22 cellular contexts compared by ENCODE assay signal in the genomic region with DNA sequence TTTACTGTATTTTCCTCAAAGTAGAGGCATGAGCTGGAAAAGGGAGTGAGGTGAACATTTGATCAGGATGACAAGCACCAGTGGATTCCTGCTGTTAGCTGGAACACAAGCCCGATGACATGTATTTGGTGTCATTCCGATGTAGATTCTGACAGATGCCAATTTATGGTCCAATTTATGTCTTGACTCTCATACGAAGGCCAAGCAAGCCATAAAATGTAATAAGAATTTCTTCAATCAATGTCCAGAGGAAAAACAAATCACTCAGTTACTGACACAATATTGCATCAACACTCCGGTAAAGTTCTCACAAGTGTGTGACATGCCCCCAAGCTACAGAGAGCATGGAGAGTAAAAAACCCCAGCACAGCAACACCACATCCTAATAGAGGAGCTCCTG.
"Had no signal": no experiment of that assay in that cellular context is flagged by ENCODE, and none has a peak within 500 bp of the region (broad histone marks: within the 10 kb centered on the region; RNA-seq: fewer than 3 reads in every experiment).

No MANE protein-coding gene starts in this region.

- H3K36me3 ChIP-seq: lower lobe of right lung, prostate gland, right atrium auricular region, tibial artery had no signal

- H3K4me1 Mint-ChIP-seq: naive thymus-derived CD8-positive, alpha-beta T cell; stimulated activated memory B cell treated with anti-CD40 and anti-IgM and Interleukin-4, amounts not matched to agents 10 μg/mL and 1 μg/mL and 100 μg/mL, for 72 hours had no signal

- H3K36me3 Mint-ChIP-seq: naive thymus-derived CD8-positive, alpha-beta T cell; stimulated activated memory B cell treated with anti-CD40 and anti-IgM and Interleukin-4, amounts not matched to agents 10 μg/mL and 1 μg/mL and 100 μg/mL, for 72 hours; type B pancreatic cell had no signal

- H3K4me3 ChIP-seq: lower lobe of right lung, prostate gland, right atrium auricular region, testis, tibial artery had no signal

- FAIRE-seq: keratinocyte had no signal

- H3K4me1 ChIP-seq: lower lobe of right lung, prostate gland, right atrium auricular region, testis, tibial artery had no signal

- H3K27ac ChIP-seq: lower lobe of right lung, prostate gland, right atrium auricular region, testis, tibial artery had no signal

- H3K27me3 Mint-ChIP-seq: stimulated activated memory B cell treated with anti-CD40 and anti-IgM and Interleukin-4, amounts not matched to agents 10 μg/mL and 1 μg/mL and 100 μg/mL, for 72 hours had no signal

- H3K4me3 Mint-ChIP-seq: effector memory CD8-positive, alpha-beta T cell; naive thymus-derived CD8-positive, alpha-beta T cell; neural crest cell; stimulated activated memory B cell treated with anti-CD40 and anti-IgM and Interleukin-4, amounts not matched to agents 10 μg/mL and 1 μg/mL and 100 μg/mL, for 72 hours; type B pancreatic cell had no signal

- H3K27me3 ChIP-seq: right atrium auricular region, testis, tibial artery had no signal

- H3K27ac Mint-ChIP-seq: effector memory CD8-positive, alpha-beta T cell; naive thymus-derived CD8-positive, alpha-beta T cell; stimulated activated memory B cell treated with anti-CD40 and anti-IgM and Interleukin-4, amounts not matched to agents 10 μg/mL and 1 μg/mL and 100 μg/mL, for 72 hours; type B pancreatic cell had no signal

- ATAC-seq: effector memory CD8-positive, alpha-beta T cell; left ventricle myocardium superior; lower lobe of right lung; naive thymus-derived CD8-positive, alpha-beta T cell; sciatic nerve; stimulated activated memory B cell treated with anti-CD40 and anti-IgM and Interleukin-4, amounts not matched to agents 10 μg/mL and 1 μg/mL and 100 μg/mL, for 72 hours; stimulated activated naive CD8-positive, alpha-beta T cell treated with anti-CD3 and anti-CD28 coated beads, Interleukin-15, Interleukin-2, amounts not matched to agents 100 U/mL and 50 U/mL, for 24 hours had no signal

- DNase-seq: cerebellar nuclear complex; cortex of kidney; effector memory CD8-positive, alpha-beta T cell; left ventricle myocardium superior; lower lobe of right lung; mesenchymal stem cell; midbrain; naive thymus-derived CD8-positive, alpha-beta T cell; nucleus accumbens; stimulated activated CD4-positive, alpha-beta T cell treated with anti-CD3 and anti-CD28 coated beads, Interleukin-2, amount 100 ng/mL, for 24 hours; stimulated activated CD4-positive, alpha-beta T cell treated with anti-CD3 and anti-CD28 coated beads, Interleukin-4, amount 100 ng/mL, for 4 hours; stimulated activated naive CD8-positive, alpha-beta T cell treated with anti-CD3 and anti-CD28 coated beads, Interleukin-15, Interleukin-2, amounts not matched to agents 100 U/mL and 50 U/mL, for 24 hours; substantia nigra; testis; tibial artery had no signal

- H3K9me3 ChIP-seq: lower lobe of right lung, prostate gland, right atrium auricular region, testis had no signal
